Comparison of ENCODE assay signal across 9 cellular contexts in the genomic region with DNA sequence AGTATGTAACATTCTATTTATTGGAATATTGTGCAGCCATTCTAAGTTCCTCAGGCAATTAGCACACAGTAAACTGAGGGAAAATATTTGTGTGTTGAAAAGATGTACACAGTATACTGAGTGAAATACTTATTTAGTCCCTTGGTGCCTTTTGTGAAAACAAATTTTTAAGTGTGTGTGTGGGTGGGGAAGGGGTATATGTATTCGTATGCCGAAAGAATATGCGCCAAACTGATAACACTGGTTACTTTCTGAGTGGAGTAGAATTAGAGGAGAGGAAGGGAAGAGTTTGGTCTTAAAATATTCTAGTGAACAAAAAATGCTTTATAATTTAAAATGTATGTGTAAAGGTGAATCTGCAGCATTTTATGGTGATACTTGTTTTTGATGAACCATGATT. TPM values are rescaled to one million over a fixed set of nuclear protein-coding genes. Genes with fewer than 3 reads are reported as not detected.
DNase-seq lines count a peak whose midpoint lies in the region; TF ChIP-seq lines count a peak whose summit lies in the region.
"Had no signal": no experiment of that assay in that cellular context is flagged by ENCODE, and none has a peak within 500 bp of the region (broad histone marks: within the 10 kb centered on the region; RNA-seq: fewer than 3 reads in every experiment).

No MANE protein-coding gene starts in this region.

- H3K4me3 Mint-ChIP-seq in Calu3 (ENCODE audit: low read depth, unreplicated experiment) (peak overlapping the region; percentile 83), nephron progenitor cell (peak overlapping the region; percentile 98)

- H3K9me2 ChIP-seq in Loucy (replicated peaks; ENCODE audit: low read depth, low read length), result no peaks in the 10 kb centered on the region

- peaks cover 43% of the 10 kb centered on the region for H3K36me3 Mint-ChIP-seq in Calu3 (ENCODE audit: insufficient read depth, unreplicated experiment)
- H3K36me3 Mint-ChIP-seq in nephron progenitor cell (ENCODE audit: low read depth), result peaks cover 48% of the 10 kb centered on the region

- H3K27me3 Mint-ChIP-seq in Calu3 (ENCODE audit: unreplicated experiment) (no peaks in the 10 kb centered on the region), nephron progenitor cell (ENCODE audit: low read depth, poor library complexity) (peaks cover 2% of the 10 kb centered on the region)

- TF ChIP-seq EP300 in stomach (IDR thresholded peaks at IDR 0.05), result no peak

- H3K9me3 ChIP-seq in Loucy (ENCODE audit: insufficient read depth, low read depth, low read length) (no peaks in the 10 kb centered on the region), stomach (no peaks in the 10 kb centered on the region)

- H3K27ac Mint-ChIP-seq in Calu3 (ENCODE audit: unreplicated experiment) (peak overlapping the region; percentile 72), nephron progenitor cell (no peak overlapping the region)

- H3K4me1 Mint-ChIP-seq in Calu3 (ENCODE audit: low read depth, unreplicated experiment) (peaks cover 48% of the 10 kb centered on the region), nephron progenitor cell (peaks cover 59% of the 10 kb centered on the region)

- TF ChIP-seq CTCF in Calu3 (IDR thresholded peaks at IDR 0.05; ENCODE audit: unreplicated experiment) (no peak), Loucy (conservative IDR thresholded peaks at IDR 0.05; ENCODE audit: low read length) (no peak), coronary artery (IDR thresholded peaks at IDR 0.05) (no peak), nephron progenitor cell (IDR thresholded peaks at IDR 0.05) (no peak), stomach (IDR thresholded peaks at IDR 0.05) (no peak)

- intact Hi-C loops in Calu3 (cut with micrococcal nuclease; ENCODE audit: unreplicated experiment) (no loop called here), stomach (cut with DNase I; ENCODE audit: low total_unique reads) (loop anchor here (5.0 kb wide), 1 partner anchor 548 kb away; no protein-coding TSS in a partner anchor)

- no peak for TF ChIP-seq POLR2A in stomach (IDR thresholded peaks at IDR 0.05)

- H3K4me1 ChIP-seq in Loucy (ENCODE audit: insufficient read depth, low read length, poor library complexity, severe bottlenecking) (peaks cover 25% of the 10 kb centered on the region), stomach (peaks cover 17 to 67% (median 36%) of the 10 kb centered on the region in 4 donors)

- H3K9ac ChIP-seq in Loucy (ENCODE audit: low read depth, low read length, poor library complexity, severe bottlenecking), result peak overlapping the region; percentile 92

- BruUV-seq in Calu3 (replicated peaks; lab: Mats Ljungman, UMichigan), result no TSS peak

- H3K27ac ChIP-seq in coronary artery, result no peak overlapping the region
- H3K27ac ChIP-seq in stomach, result no peak overlapping the region

- H3K36me3 ChIP-seq in Loucy (ENCODE audit: insufficient read depth, low read length), result no peaks in the 10 kb centered on the region
- H3K36me3 ChIP-seq in stomach, result peaks cover 0 to 12% (median 4%) of the 10 kb centered on the region in 4 donors

- peaks cover 77% of the 10 kb centered on the region for H3K79me2 ChIP-seq in Loucy (ENCODE audit: insufficient read depth, low read length)

- CTCF ChIA-PET in Calu3 (lab: Charles Lee), result interaction anchor here (1.4 kb wide), 1 partner anchor 16 kb away, joined by 3 read pairs; no protein-coding TSS in a partner anchor

- no peak overlapping the region for H2AFZ ChIP-seq in Loucy (ENCODE audit: low read length)

- H3K4me3 ChIP-seq in Loucy (ENCODE audit: low read length, poor library complexity, severe bottlenecking) (peak overlapping the region; percentile 94), coronary artery (peak overlapping the region; percentile 45), stomach (no peak overlapping the region)

- DNase-seq in Calu3 (no peak), coronary artery (ENCODE audit: low spot score) (no peak), nephron progenitor cell (no peak), NCI-H526 treated with DMSO at 0.1 percent for 48 hours (lab: John Stamatoyannopoulos, UW) (no peak), NCI-H128 (lab: John Stamatoyannopoulos, UW; ENCODE audit: unreplicated experiment) (no peak), stomach (no peak)
- DNase-seq: HCEC 1CT, NCI-H1436 treated with DMSO at 0.1 percent for 48 hours had no signal

- H4K20me1 ChIP-seq in Loucy (ENCODE audit: insufficient read depth, low read length, poor library complexity, severe bottlenecking), result peaks cover 48% of the 10 kb centered on the region

- H3K27me3 ChIP-seq in Loucy (ENCODE audit: insufficient read depth, low read length, poor library complexity, severe bottlenecking) (no peaks in the 10 kb centered on the region), stomach (no peaks in the 10 kb centered on the region)

- no peaks in the 10 kb centered on the region for H3K9me3 Mint-ChIP-seq in Calu3 (ENCODE audit: low read depth, unreplicated experiment)
- H3K9me3 Mint-ChIP-seq in nephron progenitor cell, result no peaks in the 10 kb centered on the region

- H3K4me2 ChIP-seq in Loucy (ENCODE audit: low read depth, low read length, poor library complexity, severe bottlenecking), result peak overlapping the region; percentile 71

- H3F3A ChIP-seq in Loucy (ENCODE audit: low read depth), result no peaks in the 10 kb centered on the region

- WGBS in stomach, 5 donors, result 34 to 70% (median 49%) methylated on average over 3 of the region's 3 CpGs

RNA-seq across cellular contexts. Expression of a gene that starts 3.1 kb away (rescaled TPM):
- total RNA-seq in Calu3 (2022) (56.0 and 57.8 TPM in 2 replicates), stomach (10 to 100 TPM in 3 of 5 donors, 1 to 10 TPM in 2; 5.5 to 61.3 (median 26.8) TPM)
- 1 to 10 TPM; 5.3 to 7.9 (median 6.2) TPM for polyA plus RNA-seq in stomach

RNA-seq across cellular contexts. Expression of a gene that starts 57.7 kb away (rescaled TPM):
- 123 and 130 TPM in 2 replicates for total RNA-seq in Calu3 (2022)
- 100 to 1,000 TPM in 1 of 5 donors, 10 to 100 TPM in 4; 18.8 to 102 (median 65.9) TPM for total RNA-seq in stomach
- 10 to 100 TPM; 24.7 to 45.0 (median 35.7) TPM for polyA plus RNA-seq in stomach

Comparison
In these comparisons a context has a peak if more than half of its experiments do, and no peak if none do; other contexts are left out.
1. H3K4me3 ChIP-seq: peak in Loucy (single experiment) and coronary artery (single experiment); none in stomach (0 of 4).